In the genomic region with DNA sequence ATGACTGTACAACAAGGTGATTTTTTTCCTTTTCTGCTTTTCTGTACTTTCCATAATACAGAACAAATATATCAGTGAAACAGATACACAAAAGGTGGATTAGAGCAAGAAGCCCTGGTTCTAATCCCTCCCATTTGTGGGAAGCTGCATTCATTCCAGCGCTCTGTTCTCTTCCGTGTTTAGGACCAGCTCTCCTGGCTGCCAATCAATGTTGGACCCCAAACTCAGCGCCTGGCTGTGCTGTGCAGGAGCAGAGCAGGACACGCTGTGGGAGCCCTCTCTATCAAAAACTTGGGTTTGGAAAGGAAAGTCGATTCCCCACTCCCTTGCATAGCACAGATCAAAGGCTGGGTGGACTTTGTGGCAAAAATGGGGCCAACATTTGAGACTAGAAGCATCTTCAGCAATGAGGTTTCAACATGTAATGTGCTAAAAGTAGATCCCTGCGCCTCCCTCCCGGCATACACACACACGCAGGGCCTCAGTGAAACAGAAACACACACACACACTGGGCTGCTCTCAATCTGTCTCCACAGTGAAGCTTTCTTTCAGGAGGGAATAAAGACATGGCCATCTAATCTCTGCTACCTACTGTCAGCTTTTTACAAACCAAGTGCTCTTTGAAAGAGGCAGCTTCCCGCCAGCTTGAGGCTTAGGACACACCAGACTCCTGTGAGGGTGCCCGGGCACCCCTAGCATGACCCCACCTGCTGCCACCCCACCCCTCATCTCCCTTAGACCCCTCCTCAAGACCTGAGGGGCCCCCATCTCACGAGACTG, we compare ENCODE assay signal across 9 cellular contexts. TPM values are rescaled to one million over a fixed set of nuclear protein-coding genes. Genes with fewer than 3 reads are reported as not detected.
DNase-seq lines count a peak whose midpoint lies in the region; ATAC-seq and TF ChIP-seq lines count a peak whose summit lies in the region.
"Had no signal": no experiment of that assay in that cellular context is flagged by ENCODE, and none has a peak within 500 bp of the region (broad histone marks: within the 10 kb centered on the region; RNA-seq: fewer than 3 reads in every experiment).

No MANE protein-coding gene starts in this region.

- intact Hi-C loops in activated CD4-positive, alpha-beta T cell treated with anti-CD3 and anti-CD28 coated beads for 36 hours (cut with DNase I, micrococcal nuclease): no loop called here
- intact Hi-C loops in ascending aorta (cut with DNase I) (no loop called here), lower lobe of right lung (cut with DNase I) (no loop called here)

- H3K27me3 ChIP-seq in ascending aorta (no peaks in the 10 kb centered on the region), lower lobe of right lung (ENCODE audit: low read depth) (no peaks in the 10 kb centered on the region), thoracic aorta (replicated peaks; ENCODE audit: insufficient read depth) (no peaks in the 10 kb centered on the region)

- H3K4me1 Mint-ChIP-seq in activated CD4-positive, alpha-beta T cell treated with anti-CD3 and anti-CD28 coated beads for 36 hours: peaks cover 99% of the 10 kb centered on the region

- TF ChIP-seq CTCF in ascending aorta (IDR thresholded peaks at IDR 0.05) (no peak), lower lobe of right lung (IDR thresholded peaks at IDR 0.05) (no peak), thoracic aorta (IDR thresholded peaks at IDR 0.05) (no peak)

- DNase-seq in activated CD4-positive, alpha-beta T cell treated with anti-CD3 and anti-CD28 coated beads for 36 hours: peak; percentile 47
- DNase-seq in activated CD4-positive, alpha-beta T cell treated with anti-CD3 and anti-CD28 coated beads, Interleukin-2, amount 50 U/mL, for 4 hours: no peak
- DNase-seq in ascending aorta (ENCODE audit: low spot score in 2 of 2): no peak
- DNase-seq in lower lobe of right lung: no peak
- no peak for DNase-seq in thoracic aorta (ENCODE audit: low spot score)
- no peak for DNase-seq in EL
- DNase-seq in NCI-H2196 (lab: John Stamatoyannopoulos, UW; ENCODE audit: unreplicated experiment): no peak
- DNase-seq: NCI-H446 treated with DMSO at 0.1 percent for 48 hours had no signal

- H3K27ac ChIP-seq in ascending aorta (peak overlapping the region; percentile 89 to 93), lower lobe of right lung (peak overlapping the region; percentile 14), thoracic aorta (peak overlapping the region; percentile 84 to 90)

- H3K36me3 ChIP-seq in ascending aorta: peaks cover 30 to 47% of the 10 kb centered on the region in 2 donors
- H3K36me3 ChIP-seq in lower lobe of right lung: peaks cover 61% of the 10 kb centered on the region
- H3K36me3 ChIP-seq in thoracic aorta: peaks cover 12% of the 10 kb centered on the region

- POLR2A ChIA-PET in activated CD4-positive, alpha-beta T cell treated with anti-CD3 and anti-CD28 coated beads for 36 hours (lab: Charles Lee): interaction anchor here (0.9 to 6.2 kb wide), 2 partner anchors 8 to 13 kb away, joined by 4 to 47 read pairs; partner anchors contain the start of gene WDR1

- no peaks in the 10 kb centered on the region for H3K9me3 Mint-ChIP-seq in activated CD4-positive, alpha-beta T cell treated with anti-CD3 and anti-CD28 coated beads for 36 hours (ENCODE audit: low read depth)

- H3K9me3 ChIP-seq in ascending aorta (no peaks in the 10 kb centered on the region), lower lobe of right lung (no peaks in the 10 kb centered on the region), thoracic aorta (no peaks in the 10 kb centered on the region)

- H3K4me3 ChIP-seq in ascending aorta (peak overlapping the region; percentile 25 to 48), lower lobe of right lung (no peak overlapping the region), thoracic aorta (peak overlapping the region; percentile 52)

- CTCF ChIA-PET in activated CD4-positive, alpha-beta T cell treated with anti-CD3 and anti-CD28 coated beads for 36 hours (lab: Charles Lee): interaction anchor here (0.6 to 1.1 kb wide), 3 partner anchors 9 to 446 kb away, joined by 3 to 5 read pairs (median 3); no protein-coding TSS in a partner anchor

- H3K27ac Mint-ChIP-seq in activated CD4-positive, alpha-beta T cell treated with anti-CD3 and anti-CD28 coated beads for 36 hours: peak overlapping the region; percentile 86

- no peak for ATAC-seq in activated CD4-positive, alpha-beta T cell treated with anti-CD3 and anti-CD28 coated beads for 36 hours
- ATAC-seq in lower lobe of right lung: no peak
- no peak for ATAC-seq in thoracic aorta (ENCODE audit: insufficient number of reproducible peaks, low FRiP score, low read depth)
- no peak for ATAC-seq in GM18858 (IDR thresholded peaks at IDR 0.05; ENCODE audit: unreplicated experiment)

- H3K4me1 ChIP-seq in ascending aorta (peaks cover 48 to 90% of the 10 kb centered on the region in 2 donors), lower lobe of right lung (peaks cover 75% of the 10 kb centered on the region), thoracic aorta (ENCODE audit: control insufficient read depth in 1 of 2, low read depth in 2 of 2) (peaks cover 77 to 98% of the 10 kb centered on the region in 2 donors)

- no peaks in the 10 kb centered on the region for H3K27me3 Mint-ChIP-seq in activated CD4-positive, alpha-beta T cell treated with anti-CD3 and anti-CD28 coated beads for 36 hours

- peak overlapping the region; percentile 67 for H3K4me3 Mint-ChIP-seq in activated CD4-positive, alpha-beta T cell treated with anti-CD3 and anti-CD28 coated beads for 36 hours

- peaks cover 86% of the 10 kb centered on the region for H3K36me3 Mint-ChIP-seq in activated CD4-positive, alpha-beta T cell treated with anti-CD3 and anti-CD28 coated beads for 36 hours (ENCODE audit: low read depth)

RNA-seq across cellular contexts. Expression of gene WDR1, which starts 12.2 kb away (rescaled TPM):
- total RNA-seq in activated CD4-positive, alpha-beta T cell treated with anti-CD3 and anti-CD28 coated beads for 36 hours: 100 to 1,000 TPM; 308 to 354 TPM
- total RNA-seq in ascending aorta (216 TPM), lower lobe of right lung (233 TPM), thoracic aorta (100 to 1,000 TPM; 263 to 408 TPM)

Comparison
In these comparisons a context has a peak if more than half of its experiments do, and no peak if none do; other contexts are left out.
1. H3K27ac ChIP-seq: peak in every context shown above with its lines; median percentile 91 in ascending aorta; 87 in thoracic aorta; 14 in lower lobe of right lung.